Comparison of ENCODE assay signal across 9 cellular contexts in genomic region chr15:58475573-58476524, GRCh38. TPM values are rescaled to one million over a fixed set of nuclear protein-coding genes. Genes with fewer than 3 reads are reported as not detected.
DNase-seq lines count a peak whose midpoint lies in the region; ATAC-seq and TF ChIP-seq lines count a peak whose summit lies in the region.
"Had no signal": no experiment of that assay in that cellular context is flagged by ENCODE, and none has a peak within 500 bp of the region (broad histone marks: within the 10 kb centered on the region; RNA-seq: fewer than 3 reads in every experiment).

No MANE protein-coding gene starts in this region.

- peak overlapping the region in 3 of 4 donors; percentile 8 to 53 (median 38) for H3K27ac ChIP-seq in body of pancreas
- H3K27ac ChIP-seq in muscle layer of duodenum (ENCODE audit: low read length), result peak overlapping the region; percentile 1

- no peak overlapping the region for H3K4me3 Mint-ChIP-seq in osteocyte (ENCODE audit: unreplicated experiment)

- H3K4me1 Mint-ChIP-seq in osteocyte (ENCODE audit: unreplicated experiment), result peaks cover 29% of the 10 kb centered on the region

- TF ChIP-seq CTCF in body of pancreas (IDR thresholded peaks at IDR 0.05) (no peak), osteocyte (IDR thresholded peaks at IDR 0.05) (no peak)

- H3K36me3 Mint-ChIP-seq in osteocyte (ENCODE audit: unreplicated experiment), result no peaks in the 10 kb centered on the region

- H3K27me3 Mint-ChIP-seq in osteocyte (ENCODE audit: unreplicated experiment), result no peaks in the 10 kb centered on the region

- no peak for TF ChIP-seq POLR2A in body of pancreas (IDR thresholded peaks at IDR 0.05)

- H3K4me3 ChIP-seq in body of pancreas, result no peak overlapping the region
- H3K4me3 ChIP-seq in muscle layer of duodenum (ENCODE audit: low read depth in 1 of 2, low read length in 2 of 2), result no peak overlapping the region
- H3K4me3 ChIP-seq: tibial nerve had no signal

- ATAC-seq in body of pancreas (peak; percentile 57), GM19397 (IDR thresholded peaks at IDR 0.05; ENCODE audit: unreplicated experiment) (no peak)

- peaks cover 33% of the 10 kb centered on the region for H3K4me1 ChIP-seq in body of pancreas
- H3K4me1 ChIP-seq in muscle layer of duodenum (ENCODE audit: control insufficient read depth in 1 of 2, insufficient read depth in 2 of 2, low read length in 2 of 2), result peaks cover 7 to 8% of the 10 kb centered on the region in 2 donors

- H3K9me3 ChIP-seq in body of pancreas (no peaks in the 10 kb centered on the region), muscle layer of duodenum (ENCODE audit: control insufficient read depth in 1 of 2, low read length in 2 of 2) (no peaks in the 10 kb centered on the region)
- H3K9me3 ChIP-seq: tibial nerve had no signal

- no peak overlapping the region for H3K27ac Mint-ChIP-seq in osteocyte (ENCODE audit: unreplicated experiment)

- intact Hi-C loops in body of pancreas (cut with DNase I), result no loop called here
- intact Hi-C loops in posterior vena cava (cut with DNase I), result no loop called here

- H3K27me3 ChIP-seq in body of pancreas (no peaks in the 10 kb centered on the region), muscle layer of duodenum (ENCODE audit: low read depth, low read length) (no peaks in the 10 kb centered on the region)
- H3K27me3 ChIP-seq: tibial nerve had no signal

- DNase-seq in NCI-H1417 (lab: John Stamatoyannopoulos, UW) (peak; percentile 18 to 83 (median 64)), NCI-H1417 treated with DMSO at 0.1 percent for 48 hours (lab: John Stamatoyannopoulos, UW) (no peak), NCI-H2196 treated with DMSO at 0.1 percent for 48 hours (lab: John Stamatoyannopoulos, UW; ENCODE audit: unreplicated experiment) (peak; percentile 24), body of pancreas (peak in 3 of 4 donors; percentile 30 to 48 (median 38)), osteocyte (ENCODE audit: extremely low spot score, unreplicated experiment) (no peak), posterior vena cava (ENCODE audit: low spot score) (no peak)

- H3K36me3 ChIP-seq in body of pancreas (replicated peaks in 1 of 2; ENCODE audit: insufficient read depth in 1 of 2, low read depth in 2 of 2) (no peaks in the 10 kb centered on the region), muscle layer of duodenum (ENCODE audit: control insufficient read depth in 1 of 2, insufficient read depth in 2 of 2, low read length in 2 of 2) (no peaks in the 10 kb centered on the region)
- H3K36me3 ChIP-seq: tibial nerve had no signal

- WGBS in body of pancreas, 2 donors, result 66 to 69% methylated on average over 7 of the region's 7 CpGs

- H3K9me3 Mint-ChIP-seq in osteocyte (ENCODE audit: unreplicated experiment), result no peaks in the 10 kb centered on the region

RNA-seq across cellular contexts. Expression of gene LIPC, which starts 44.1 kb away (rescaled TPM):
- total RNA-seq in body of pancreas (1 to 10 TPM; 1.6 to 2.3 TPM), osteocyte (not detected in 2 replicates), posterior vena cava (1 to 10 TPM in 1 of 2 donors, under 1 TPM in 1; 0.14 to 1.2 TPM)

Comparison
In these comparisons a context has a peak if more than half of its experiments do, and no peak if none do; other contexts are left out.
1. DNase-seq: peak in NCI-H1417 (3 of 3), NCI-H2196 treated with DMSO at 0.1 percent for 48 hours (single experiment) and body of pancreas (3 of 4); none in NCI-H1417 treated with DMSO at 0.1 percent for 48 hours (single experiment), osteocyte (single experiment) and posterior vena cava (single experiment).